ENCODE assay signal across 8 cellular contexts in genomic region chr10:6173203-6173602, GRCh38. TPM values are rescaled to one million over a fixed set of nuclear protein-coding genes. Genes with fewer than 3 reads are reported as not detected.
DNase-seq lines count a peak whose midpoint lies in the region; ATAC-seq, FAIRE-seq and TF ChIP-seq lines count a peak whose summit lies in the region.

No MANE protein-coding gene starts in this region.

- peak; percentile 34; the same call in 1 of the 3 replicates for ATAC-seq in DND-41 (ENCODE audit: insufficient read depth, low read depth)
- peak in 1 of 4 donors; percentile 12 for ATAC-seq in psoas muscle
- ATAC-seq in gastroesophageal sphincter: no peak

- no peak overlapping the region for H2AFZ ChIP-seq in DND-41 (ENCODE audit: low read depth, low read length)

- CTCF ChIA-PET in activated naive CD4-positive, alpha-beta T cell treated with anti-CD3 and anti-CD28 coated beads for 36 hours (lab: Charles Lee): interaction anchor here (0.6 to 2.0 kb wide), 13 partner anchors 21 to 238 kb away, joined by 3 to 8 read pairs (median 5); partner anchors contain the start of gene PFKFB3

- peaks cover 78% of the 10 kb centered on the region for H4K20me1 ChIP-seq in DND-41 (ENCODE audit: insufficient read depth, low read length)

- no peaks in the 10 kb centered on the region for H3K9me3 ChIP-seq in DND-41 (ENCODE audit: insufficient read depth, low read length, severe bottlenecking)
- no peaks in the 10 kb centered on the region for H3K9me3 ChIP-seq in Peyer's patch
- H3K9me3 ChIP-seq in psoas muscle: no peaks in the 10 kb centered on the region
- no peaks in the 10 kb centered on the region for H3K9me3 ChIP-seq in gastroesophageal sphincter

- H3K27me3 Mint-ChIP-seq in activated naive CD4-positive, alpha-beta T cell treated with anti-CD3 and anti-CD28 coated beads for 36 hours (ENCODE audit: low read depth): no peaks in the 10 kb centered on the region

- H3K9me3 Mint-ChIP-seq in activated naive CD4-positive, alpha-beta T cell treated with anti-CD3 and anti-CD28 coated beads for 36 hours: no peaks in the 10 kb centered on the region

- H3K27ac ChIP-seq in DND-41 (ENCODE audit: low read length) (peak overlapping the region; percentile 6; the same call in 1 of the 2 replicates), Peyer's patch (peak overlapping the region in 2 of 4 donors; percentile 43 to 72), psoas muscle (peak overlapping the region; percentile 92), gastroesophageal sphincter (peak overlapping the region in 1 of 4 donors; percentile 69)

- H3K9ac ChIP-seq in DND-41 (ENCODE audit: low read depth, low read length): no peak overlapping the region

- H3K4me3 ChIP-seq in DND-41 (ENCODE audit: low read depth in 1 of 2, low read length in 2 of 2) (no peak overlapping the region), Peyer's patch (no peak overlapping the region), psoas muscle (no peak overlapping the region), gastroesophageal sphincter (no peak overlapping the region)

- FAIRE-seq in GM12892 (lab: Jason Lieb, UNC): no peak

- TF ChIP-seq CTCF in DND-41 (IDR thresholded peaks at IDR 0.05; ENCODE audit: borderline replicate concordance, extremely low read depth, low read length, poor library complexity, severe bottlenecking): peak; percentile 47
- TF ChIP-seq CTCF in Peyer's patch (IDR thresholded peaks at IDR 0.05): peak in 4 of 6 experiments; percentile 13 to 33 (median 24)
- TF ChIP-seq CTCF in psoas muscle (IDR thresholded peaks at IDR 0.05): peak; percentile 25
- TF ChIP-seq CTCF in gastroesophageal sphincter (IDR thresholded peaks at IDR 0.05): peak in 1 of 4 experiments; percentile 7

- intact Hi-C loops in activated naive CD4-positive, alpha-beta T cell treated with anti-CD3 and anti-CD28 coated beads for 36 hours (cut with micrococcal nuclease): loop anchor here (1.0 to 2.0 kb wide), 2 partner anchors 14 to 28 kb away; no protein-coding TSS in a partner anchor
- intact Hi-C loops in psoas muscle (cut with DNase I): no loop called here

- peak overlapping the region; percentile 62 for H3K27ac Mint-ChIP-seq in activated naive CD4-positive, alpha-beta T cell treated with anti-CD3 and anti-CD28 coated beads for 36 hours

- peaks cover 76% of the 10 kb centered on the region for H3K79me2 ChIP-seq in DND-41 (ENCODE audit: insufficient read depth, low read length)

- H3K4me3 Mint-ChIP-seq in activated naive CD4-positive, alpha-beta T cell treated with anti-CD3 and anti-CD28 coated beads for 36 hours: no peak overlapping the region

- H3K36me3 ChIP-seq in DND-41 (ENCODE audit: insufficient read depth, low read length) (peaks cover 4% of the 10 kb centered on the region), Peyer's patch (no peaks in the 10 kb centered on the region), psoas muscle (ENCODE audit: insufficient read depth in 1 of 2, low read depth in 1 of 2) (peaks cover 0 to 4% of the 10 kb centered on the region in 2 donors), gastroesophageal sphincter (no peaks in the 10 kb centered on the region)

- peaks cover 81% of the 10 kb centered on the region for H3K4me1 Mint-ChIP-seq in activated naive CD4-positive, alpha-beta T cell treated with anti-CD3 and anti-CD28 coated beads for 36 hours (ENCODE audit: low read depth)

- DNase-seq in DND-41 (peak; percentile 24), Peyer's patch (peak in 2 of 3 donors; percentile 38 to 77), psoas muscle (no peak), NCI-H524 treated with DMSO at 0.1 percent for 48 hours (lab: John Stamatoyannopoulos, UW) (no peak), AG08396 (ENCODE audit: low spot score) (no peak), GM12892 (ENCODE audit: insufficient read length) (no peak)
- DNase-seq in activated naive CD4-positive, alpha-beta T cell treated with anti-CD3 and anti-CD28 coated beads for 36 hours: peak; percentile 78

- TF ChIP-seq POLR2A in Peyer's patch (IDR thresholded peaks at IDR 0.05): no peak
- TF ChIP-seq POLR2A in gastroesophageal sphincter (IDR thresholded peaks at IDR 0.05): no peak
- no peak for TF ChIP-seq POLR2A in GM12892 (IDR thresholded peaks at IDR 0.05; ENCODE audit: low read depth, low read length)

- H3K36me3 Mint-ChIP-seq in activated naive CD4-positive, alpha-beta T cell treated with anti-CD3 and anti-CD28 coated beads for 36 hours (ENCODE audit: low read depth): peaks cover 26% of the 10 kb centered on the region

- H3K27me3 ChIP-seq in DND-41 (ENCODE audit: insufficient read depth, low read length, poor library complexity): no peaks in the 10 kb centered on the region
- no peaks in the 10 kb centered on the region for H3K27me3 ChIP-seq in Peyer's patch
- no peaks in the 10 kb centered on the region for H3K27me3 ChIP-seq in psoas muscle (ENCODE audit: insufficient read depth in 3 of 3, low read length in 2 of 3)
- no peaks in the 10 kb centered on the region for H3K27me3 ChIP-seq in gastroesophageal sphincter

- no peak overlapping the region for H3K4me2 ChIP-seq in DND-41 (ENCODE audit: insufficient read depth, low read length)

- peaks cover 21% of the 10 kb centered on the region for H3K4me1 ChIP-seq in DND-41 (ENCODE audit: insufficient read depth, low read length)
- peaks cover 0 to 30% (median 6%) of the 10 kb centered on the region in 4 donors for H3K4me1 ChIP-seq in Peyer's patch
- H3K4me1 ChIP-seq in psoas muscle: peaks cover 76% of the 10 kb centered on the region
- H3K4me1 ChIP-seq in gastroesophageal sphincter: peaks cover 0 to 93% (median 22%) of the 10 kb centered on the region in 3 donors

- no peak for TF ChIP-seq EP300 in gastroesophageal sphincter (IDR thresholded peaks at IDR 0.05)

- WGBS in psoas muscle, 3 donors: 65 to 70% (median 66%) methylated on average over 8 of the region's 8 CpGs
- WGBS in gastroesophageal sphincter (ENCODE audit: low coverage in 1 of 2), 2 donors: 50 to 75% methylated on average over 2 to 5 of the region's 8 CpGs

RNA-seq across cellular contexts. Expression of gene PFKFB3, which starts 29.5 kb away (rescaled TPM):
- total RNA-seq in Peyer's patch (10 to 100 TPM; 15.2 to 85.0 (median 36.6) TPM), psoas muscle (100 to 1,000 TPM in 3 of 4 donors, 10 to 100 TPM in 1; 25.4 to 225 (median 148) TPM), gastroesophageal sphincter (10 to 100 TPM; 29.6 to 78.3 (median 38.4) TPM)
- 10 to 100 TPM; 87.7 to 88.5 TPM for total RNA-seq in activated naive CD4-positive, alpha-beta T cell treated with anti-CD3 and anti-CD28 coated beads for 36 hours
- polyA plus RNA-seq in psoas muscle: 100 to 1,000 TPM in 2 of 3 donors, 10 to 100 TPM in 1; 26.7 to 704 (median 448) TPM
- 16.2 TPM for polyA plus RNA-seq in GM12892 (2012; ENCODE audit: missing spikeins)

Comparison
In these comparisons a context has a peak if more than half of its experiments do, and no peak if none do; other contexts are left out.
1. DNase-seq: peak in DND-41 (single experiment), Peyer's patch (2 of 3) and activated naive CD4-positive, alpha-beta T cell treated with anti-CD3 and anti-CD28 coated beads for 36 hours (single experiment); none in psoas muscle (0 of 2), NCI-H524 treated with DMSO at 0.1 percent for 48 hours (single experiment), AG08396 (single experiment) and GM12892 (single experiment).